In the genomic region with DNA sequence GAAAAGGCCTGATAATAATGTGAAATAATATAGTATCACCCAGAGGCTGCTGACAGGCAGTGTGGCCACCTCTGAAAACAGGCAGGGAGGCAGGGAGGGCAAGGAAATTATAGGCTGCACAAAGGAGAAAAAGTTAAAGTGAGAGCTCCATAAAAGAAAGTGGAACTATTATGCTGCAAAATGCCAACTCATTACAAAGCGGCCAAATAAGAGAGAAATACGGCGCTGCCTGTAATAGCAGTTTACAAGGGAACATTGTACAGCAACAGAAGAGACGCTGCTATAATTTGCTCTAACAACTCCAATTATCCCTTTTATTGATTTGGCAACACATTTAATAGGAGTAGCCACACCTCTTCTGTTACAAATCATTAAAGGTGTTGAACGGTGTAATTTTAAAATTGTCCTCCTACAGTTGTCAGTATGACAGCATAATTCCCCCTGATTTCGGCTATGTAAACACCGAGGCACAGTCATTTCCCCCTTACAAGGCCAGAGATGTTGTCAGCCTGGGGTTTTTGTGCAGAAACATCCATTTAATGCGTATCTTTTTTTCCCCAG, we compare ENCODE assay signal across 9 cellular contexts.
A peak's percentile ranks its signal among the peaks of the same experiment; 100 is the strongest.
DNase-seq lines count a peak whose midpoint lies in the region; ATAC-seq, FAIRE-seq and TF ChIP-seq lines count a peak whose summit lies in the region.
"Had no signal": no experiment of that assay in that cellular context is flagged by ENCODE, and none has a peak within 500 bp of the region (broad histone marks: within the 10 kb centered on the region; RNA-seq: fewer than 3 reads in every experiment).

No MANE protein-coding gene starts in this region.

- no peaks in the 10 kb centered on the region for H3K27me3 Mint-ChIP-seq in activated naive CD8-positive, alpha-beta T cell treated with anti-CD3 and anti-CD28 coated beads, Interleukin-2, amount 10 ng/mL, durations not matched to agents 7 days and 5 days
- peaks cover 8 to 14% (median 10%) of the 10 kb centered on the region in 3 donors for H3K27me3 Mint-ChIP-seq in naive B cell

- no peak for FAIRE-seq in GM12892 (lab: Jason Lieb, UNC)

- no peaks in the 10 kb centered on the region for H3K36me3 ChIP-seq in DOHH2 (ENCODE audit: control insufficient read depth, low read length)

- peak overlapping the region; percentile 89 for H3K4me3 Mint-ChIP-seq in activated naive CD8-positive, alpha-beta T cell treated with anti-CD3 and anti-CD28 coated beads, Interleukin-2, amount 10 ng/mL, durations not matched to agents 7 days and 5 days
- H3K4me3 Mint-ChIP-seq in naive B cell: peak overlapping the region; percentile 78 to 91 (median 88)

- no peak for TF ChIP-seq CTCF in DOHH2 (IDR thresholded peaks at IDR 0.05; ENCODE audit: low read depth, low read length, poor library complexity, severe bottlenecking)

- H3K9me3 ChIP-seq in DOHH2 (ENCODE audit: control insufficient read depth, insufficient read depth, low read length): peaks cover 3% of the 10 kb centered on the region; the same call in 1 of the 2 replicates

- POLR2A ChIA-PET in activated naive CD8-positive, alpha-beta T cell treated with anti-CD3 and anti-CD28 coated beads, Interleukin-2, amount 10 ng/mL, durations not matched to agents 7 days and 5 days (lab: Charles Lee): interaction anchor here (1.2 to 2.0 kb wide), 3 partner anchors 15 to 176 kb away, joined by 3 to 7 read pairs (median 3); partner anchors contain the start of gene MRM1

- TF ChIP-seq POLR2A in GM12892 (IDR thresholded peaks at IDR 0.05; ENCODE audit: low read depth, low read length): no peak

- no peaks in the 10 kb centered on the region for H3K9me3 Mint-ChIP-seq in activated naive CD8-positive, alpha-beta T cell treated with anti-CD3 and anti-CD28 coated beads, Interleukin-2, amount 10 ng/mL, durations not matched to agents 7 days and 5 days
- H3K9me3 Mint-ChIP-seq in naive B cell: peaks cover 0 to 11% (median 4%) of the 10 kb centered on the region in 7 donors

- peak overlapping the region; percentile 63 for H3K27ac ChIP-seq in DOHH2 (ENCODE audit: low read depth, low read length)
- H3K27ac ChIP-seq: KMS-11 had no signal

- no peaks in the 10 kb centered on the region for H4K20me1 ChIP-seq in DOHH2 (ENCODE audit: control insufficient read depth, insufficient read depth, low read depth, low read length)

- peaks cover 5% of the 10 kb centered on the region; the same call in 1 of the 2 replicates for H3F3A ChIP-seq in DOHH2 (ENCODE audit: control insufficient read depth, insufficient read depth)

- peaks cover 1% of the 10 kb centered on the region for H3K36me3 Mint-ChIP-seq in activated naive CD8-positive, alpha-beta T cell treated with anti-CD3 and anti-CD28 coated beads, Interleukin-2, amount 10 ng/mL, durations not matched to agents 7 days and 5 days
- peaks cover 14 to 23% of the 10 kb centered on the region in 2 donors for H3K36me3 Mint-ChIP-seq in naive B cell

- no peaks in the 10 kb centered on the region for H3K79me2 ChIP-seq in DOHH2 (ENCODE audit: control insufficient read depth, low read length)

- peak overlapping the region; percentile 95 for H3K27ac Mint-ChIP-seq in activated naive CD8-positive, alpha-beta T cell treated with anti-CD3 and anti-CD28 coated beads, Interleukin-2, amount 10 ng/mL, durations not matched to agents 7 days and 5 days
- H3K27ac Mint-ChIP-seq in naive B cell: peak overlapping the region; percentile 77 to 97 (median 94)

- H3K4me3 ChIP-seq in DOHH2 (ENCODE audit: low read length): peak overlapping the region; percentile 75
- peak overlapping the region; percentile 42 for H3K4me3 ChIP-seq in Jurkat, Clone E6-1 (ENCODE audit: low read length)

- peaks cover 33% of the 10 kb centered on the region for H3K4me1 Mint-ChIP-seq in activated naive CD8-positive, alpha-beta T cell treated with anti-CD3 and anti-CD28 coated beads, Interleukin-2, amount 10 ng/mL, durations not matched to agents 7 days and 5 days
- peaks cover 38 to 50% (median 47%) of the 10 kb centered on the region in 3 donors for H3K4me1 Mint-ChIP-seq in naive B cell

- ATAC-seq in activated naive CD8-positive, alpha-beta T cell treated with anti-CD3 and anti-CD28 coated beads, Interleukin-2, amount 10 ng/mL, durations not matched to agents 7 days and 5 days (ENCODE audit: low read depth): peak; percentile 28
- peak; percentile 9 to 13 for ATAC-seq in naive B cell (ENCODE audit: low read depth in 2 of 2)

- DNase-seq in Jurkat, Clone E6-1 (ENCODE audit: low read depth, low spot score): no peak
- DNase-seq in activated naive CD8-positive, alpha-beta T cell treated with anti-CD3 and anti-CD28 coated beads, Interleukin-2, amount 10 ng/mL, durations not matched to agents 7 days and 5 days: no peak
- DNase-seq in naive B cell (no peak), GM12892 (ENCODE audit: insufficient read length) (no peak), NCI-H1694 (lab: John Stamatoyannopoulos, UW) (no peak), NK-92 (lab: John Stamatoyannopoulos, UW; ENCODE audit: unreplicated experiment) (no peak), NCI-H524 (lab: John Stamatoyannopoulos, UW) (no peak)

- no peaks in the 10 kb centered on the region for H3K9me2 ChIP-seq in DOHH2 (replicated peaks; ENCODE audit: control insufficient read depth, low read length)

- peaks cover 44% of the 10 kb centered on the region for H3K4me1 ChIP-seq in DOHH2 (ENCODE audit: control insufficient read depth, low read length)

- H3K4me2 ChIP-seq in DOHH2 (ENCODE audit: low read length): peak overlapping the region; percentile 93
- H3K4me2 ChIP-seq: KMS-11 had no signal

- H3K27me3 ChIP-seq in DOHH2 (ENCODE audit: control insufficient read depth, low read length): no peaks in the 10 kb centered on the region
